Comparison of ENCODE assay signal across 8 cellular contexts in the genomic region with DNA sequence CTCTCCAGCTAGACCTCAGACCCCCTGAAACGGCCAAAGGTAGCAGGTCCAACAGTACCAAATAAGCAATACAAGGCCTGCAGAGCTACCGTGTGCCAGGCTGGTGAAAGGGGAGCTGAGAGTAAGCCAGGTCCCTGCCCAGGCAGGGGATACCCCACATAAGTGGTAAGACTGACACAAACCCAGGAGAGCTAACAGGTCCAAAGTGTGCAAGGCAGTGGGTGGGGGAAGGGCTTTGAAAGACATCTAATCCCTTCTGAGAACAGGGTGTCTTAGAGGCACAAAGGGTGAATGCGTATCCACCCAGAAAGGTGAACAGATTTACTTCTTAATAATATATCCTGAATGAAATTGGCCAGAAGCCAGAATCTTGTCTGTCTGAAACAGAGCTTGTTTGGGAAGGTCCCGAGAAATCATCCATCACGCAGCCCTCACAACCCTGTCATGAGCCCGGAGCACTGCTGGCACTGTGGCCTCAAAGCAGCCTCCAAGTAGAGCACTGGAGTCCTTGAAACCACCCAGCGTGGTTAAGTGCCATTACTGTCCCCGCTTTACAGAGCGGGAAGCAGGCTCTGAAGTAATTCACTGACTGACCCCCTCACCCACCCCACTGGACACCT. TPM values are rescaled to one million over a fixed set of nuclear protein-coding genes. Genes with fewer than 3 reads are reported as not detected.
A peak's percentile ranks its signal among the peaks of the same experiment; 100 is the strongest.
DNase-seq lines count a peak whose midpoint lies in the region; ATAC-seq, FAIRE-seq and TF ChIP-seq lines count a peak whose summit lies in the region.

No MANE protein-coding gene starts in this region.

- H4K20me1 ChIP-seq in neural cell (ENCODE audit: insufficient read depth): no peaks in the 10 kb centered on the region

- peak overlapping the region; percentile 74 for H3K4me2 ChIP-seq in A549
- peak overlapping the region; percentile 80 for H3K4me2 ChIP-seq in neural cell (ENCODE audit: low read length)

- WGBS in A549 (ENCODE audit: missing lambda C conversion rate): 0% methylated on average over 6 of the region's 9 CpGs
- WGBS in esophagus muscularis mucosa: 33% methylated on average over 5 of the region's 9 CpGs

- peaks cover 37% of the 10 kb centered on the region for H3K4me1 ChIP-seq in A549
- peaks cover 55 to 65% (median 63%) of the 10 kb centered on the region in 4 donors for H3K4me1 ChIP-seq in esophagus muscularis mucosa

- no peaks in the 10 kb centered on the region for H3F3A ChIP-seq in neural cell (ENCODE audit: insufficient read depth, low read length, poor library complexity, severe bottlenecking)

- H3K4me3 ChIP-seq in A549: peak overlapping the region; percentile 100
- H3K4me3 ChIP-seq in SK-N-MC: peak overlapping the region; percentile 81
- peak overlapping the region; percentile 82 to 99 (median 98) for H3K4me3 ChIP-seq in esophagus muscularis mucosa
- peak overlapping the region; percentile 73 for H3K4me3 ChIP-seq in neural cell (ENCODE audit: low read length)

- TF ChIP-seq EP300 in A549 (IDR thresholded peaks at IDR 0.05): no peak
- TF ChIP-seq EP300 in esophagus muscularis mucosa (IDR thresholded peaks at IDR 0.05): no peak
- no peak for TF ChIP-seq EP300 in neural cell (conservative IDR thresholded peaks at IDR 0.05; ENCODE audit: poor library complexity, severe bottlenecking)

- CTCF ChIA-PET in A549 (lab: Yijun Ruan, JAX): interaction anchor here (0.8 to 2.0 kb wide), 7 partner anchors 10 to 140 kb away, joined by 3 to 8 read pairs (median 3); no protein-coding TSS in a partner anchor

- no peak for TF ChIP-seq CTCF in A549 (IDR thresholded peaks at IDR 0.05)
- no peak for TF ChIP-seq CTCF in esophagus muscularis mucosa (IDR thresholded peaks at IDR 0.05)
- TF ChIP-seq CTCF in neural cell (IDR thresholded peaks at IDR 0.05; ENCODE audit: poor library complexity, severe bottlenecking): no peak

- POLR2A ChIA-PET in A549 (lab: Yijun Ruan, JAX): interaction anchor here (0.6 to 2.9 kb wide), 3 partner anchors 16 to 19 kb away, joined by 3 to 22 read pairs (median 3); no protein-coding TSS in a partner anchor

- no peak for DNase-seq in A549 (ENCODE audit: low read depth in 1 of 2, low spot score in 1 of 2)
- DNase-seq in SK-N-MC (ENCODE audit: low read depth, low spot score): no peak
- no peak for DNase-seq in esophagus muscularis mucosa (ENCODE audit: extremely low spot score)
- no peak for DNase-seq in stimulated activated CD4-positive, alpha-beta T cell treated with anti-CD3 and anti-CD28 coated beads, Interleukin-12 subunit alpha, Interleukin-12 subunit beta, amount 100 ng/mL, for 4 hours

- FAIRE-seq in A549 (lab: Jason Lieb, UNC): no peak

- peaks cover 43% of the 10 kb centered on the region for H3K79me2 ChIP-seq in neural cell (replicated peaks; ENCODE audit: insufficient read depth, low read length)

- H3K9me3 ChIP-seq in A549 (no peaks in the 10 kb centered on the region), SK-N-MC (ENCODE audit: low read depth, low read length) (no peaks in the 10 kb centered on the region), esophagus muscularis mucosa (no peaks in the 10 kb centered on the region), neural cell (ENCODE audit: low read length) (no peaks in the 10 kb centered on the region)

- H3K9me2 ChIP-seq in neural cell (ENCODE audit: insufficient read depth, low read length): no peaks in the 10 kb centered on the region

- H3K9ac ChIP-seq in SK-N-MC (ENCODE audit: insufficient read length) (peak overlapping the region; percentile 81), neural cell (ENCODE audit: low read length) (peak overlapping the region; percentile 79)

- TF ChIP-seq POLR2A in A549 (IDR thresholded peaks at IDR 0.05; ENCODE audit: low read length) (no peak), esophagus muscularis mucosa (IDR thresholded peaks at IDR 0.05; ENCODE audit: low read depth) (no peak)

- no peaks in the 10 kb centered on the region for H3K27me3 ChIP-seq in esophagus muscularis mucosa
- no peaks in the 10 kb centered on the region for H3K27me3 ChIP-seq in neural cell (ENCODE audit: insufficient read depth, low read depth, low read length)

- intact Hi-C loops in esophagus muscularis mucosa (cut with DNase I): no loop called here

- ATAC-seq in A549: peak in 1 of 2 experiments; percentile 11; a peak in 3 of 6 replicates
- peak; percentile 8 for ATAC-seq in GM18909 (IDR thresholded peaks at IDR 0.05; ENCODE audit: poor library complexity, unreplicated experiment)
- no peak for ATAC-seq in GM18502 (IDR thresholded peaks at IDR 0.05; ENCODE audit: poor library complexity, unreplicated experiment)
- no peak for ATAC-seq in HG03196 (IDR thresholded peaks at IDR 0.05; ENCODE audit: unreplicated experiment)

- H2AFZ ChIP-seq in neural cell (ENCODE audit: low read depth, low read length): no peak overlapping the region

- peak overlapping the region; percentile 99 to 100 for H3K27ac ChIP-seq in A549
- H3K27ac ChIP-seq in SK-N-MC: no peak overlapping the region
- H3K27ac ChIP-seq in esophagus muscularis mucosa (replicated peaks in 1 of 4): peak overlapping the region; percentile 89 to 95 (median 92)
- peak overlapping the region; percentile 80 for H3K27ac ChIP-seq in neural cell (ENCODE audit: low read length)

- H3K36me3 ChIP-seq in SK-N-MC (ENCODE audit: insufficient read depth, low read length) (no peaks in the 10 kb centered on the region), esophagus muscularis mucosa (no peaks in the 10 kb centered on the region), neural cell (ENCODE audit: insufficient read depth, low read length) (no peaks in the 10 kb centered on the region)

- no peak for TF ChIP-seq RAD21 in A549 (conservative IDR thresholded peaks at IDR 0.05 in 1 of 2, IDR thresholded peaks at IDR 0.05 in 1 of 2)
- no peak for TF ChIP-seq RAD21 in neural cell (conservative IDR thresholded peaks at IDR 0.05)

TF ChIP-seq in A549, 52 proteins besides CTCF, POLR2A, EP300 and RAD21:
- TF ChIP-seq NFE2L2 (conservative IDR thresholded peaks at IDR 0.05; ENCODE audit: low read length) (no peak), PHF8 (IDR thresholded peaks at IDR 0.05; ENCODE audit: borderline replicate concordance, low read depth) (no peak), SREBF2 (IDR thresholded peaks at IDR 0.05) (no peak), ZNF302 (CRISPR knock-in tag; IDR thresholded peaks at IDR 0.05) (no peak), HEYL (CRISPR knock-in tag; IDR thresholded peaks at IDR 0.05) (no peak), CBX8 (IDR thresholded peaks at IDR 0.05) (no peak), TP53 (CRISPR knock-in tag; IDR thresholded peaks at IDR 0.05) (no peak)
- TF ChIP-seq, protein P1, sequence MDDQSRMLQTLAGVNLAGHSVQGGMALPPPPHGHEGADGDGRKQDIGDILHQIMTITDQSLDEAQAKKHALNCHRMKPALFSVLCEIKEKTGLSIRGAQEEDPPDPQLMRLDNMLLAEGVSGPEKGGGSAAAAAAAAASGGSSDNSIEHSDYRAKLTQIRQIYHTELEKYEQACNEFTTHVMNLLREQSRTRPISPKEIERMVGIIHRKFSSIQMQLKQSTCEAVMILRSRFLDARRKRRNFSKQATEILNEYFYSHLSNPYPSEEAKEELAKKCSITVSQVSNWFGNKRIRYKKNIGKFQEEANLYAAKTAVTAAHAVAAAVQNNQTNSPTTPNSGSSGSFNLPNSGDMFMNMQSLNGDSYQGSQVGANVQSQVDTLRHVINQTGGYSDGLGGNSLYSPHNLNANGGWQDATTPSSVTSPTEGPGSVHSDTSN (IDR thresholded peaks at IDR 0.05): 0 out of 2 replicates have a peak, but pooled peaks have one; percentile 40

TF ChIP-seq in neural cell, 6 proteins besides CTCF, POLR2A, EP300 and RAD21:
- peak; percentile 3 for TF ChIP-seq MXI1 (conservative IDR thresholded peaks at IDR 0.05; ENCODE audit: poor library complexity, severe bottlenecking)
- TF ChIP-seq SMC3 (conservative IDR thresholded peaks at IDR 0.05; ENCODE audit: poor library complexity): no peak

RNA-seq across cellular contexts. Expression of a gene that starts 1.5 kb away (rescaled TPM):
- polyA plus RNA-seq in A549 (2011; rRNA removed) (628 and 740 TPM in 2 replicates), A549 (2017; fragmentation: RNase III; extraction: RNeasy Plus Mini Kit Qiagen cat#74134 plus additional on column Dnase treatment) (1,284 to 1,468 TPM (median 1,457 TPM) in 3 replicates), neural cell (194 and 246 TPM in 2 replicates)
- 788 and 1,278 TPM in 2 replicates for polyA plus RNA-seq in A549 (2012; cell fraction: cytosol; rRNA removed)
- 1,392 and 1,832 TPM in 2 replicates for polyA plus RNA-seq in A549 (2012; cell fraction: nucleus; rRNA removed)
- polyA minus RNA-seq in A549 (2011; rRNA and poly(A)+ RNA removed): 615 and 777 TPM in 2 replicates
- total RNA-seq in esophagus muscularis mucosa: 100 to 1,000 TPM; 295 to 524 (median 378) TPM
- polyA minus RNA-seq in neural cell: 150 and 173 TPM in 2 replicates
